In genomic region chr2:78281164-78281563, GRCh38 we compare ENCODE assay signal across 17 cellular contexts.
DNase-seq lines count a peak whose midpoint lies in the region; ATAC-seq and TF ChIP-seq lines count a peak whose summit lies in the region.
"Had no signal": no experiment of that assay in that cellular context is flagged by ENCODE, and none has a peak within 500 bp of the region (broad histone marks: within the 10 kb centered on the region; RNA-seq: fewer than 3 reads in every experiment).

No MANE protein-coding gene starts in this region.

- H3K4me1 ChIP-seq in OCI-LY3 (ENCODE audit: low read length) (peaks cover 11% of the 10 kb centered on the region), right atrium auricular region (no peaks in the 10 kb centered on the region), colonic mucosa (no peaks in the 10 kb centered on the region), HAP-1 (no peaks in the 10 kb centered on the region)
- H3K4me1 ChIP-seq: BLaER1 treated with 17β-estradiol and CSF1 and Interleukin-3, amounts not matched to agents 10 nM and 100 nM had no signal

- no peak overlapping the region for H2AFZ ChIP-seq in OCI-LY3 (ENCODE audit: low read depth, low read length)

- peak overlapping the region; percentile 42; the same call in 1 of the 2 replicates for H3K27ac ChIP-seq in OCI-LY3 (ENCODE audit: low read length)
- no peak overlapping the region for H3K27ac ChIP-seq in right atrium auricular region
- H3K27ac ChIP-seq in colonic mucosa, result no peak overlapping the region
- H3K27ac ChIP-seq: BLaER1 treated with 17β-estradiol and CSF1 and Interleukin-3, amounts not matched to agents 10 nM and 100 nM; HL-60 had no signal

- H4K20me1 ChIP-seq in OCI-LY3 (ENCODE audit: insufficient read depth, low read length), result no peaks in the 10 kb centered on the region
- H4K20me1 ChIP-seq: BLaER1 treated with 17β-estradiol and CSF1 and Interleukin-3, amounts not matched to agents 10 nM and 100 nM had no signal

- H3K9me3 ChIP-seq in OCI-LY3 (ENCODE audit: insufficient read depth, low read length), result no peaks in the 10 kb centered on the region
- H3K9me3 ChIP-seq in right atrium auricular region, result no peaks in the 10 kb centered on the region
- H3K9me3 ChIP-seq in colonic mucosa, result no peaks in the 10 kb centered on the region
- H3K9me3 ChIP-seq in HAP-1, result no peaks in the 10 kb centered on the region

- in situ Hi-C loops in HAP-1 (cut with MboI; ENCODE audit: low sequenced_read_pairs), result no loop called here

- H3K79me2 ChIP-seq in OCI-LY3 (ENCODE audit: low read length), result no peaks in the 10 kb centered on the region

- intact Hi-C loops in colonic mucosa (cut with DNase I), result no loop called here

- H3K27me3 ChIP-seq in OCI-LY3 (ENCODE audit: low read depth, low read length), result no peaks in the 10 kb centered on the region
- H3K27me3 ChIP-seq in right atrium auricular region, result no peaks in the 10 kb centered on the region
- H3K27me3 ChIP-seq in colonic mucosa, result no peaks in the 10 kb centered on the region
- H3K27me3 ChIP-seq in HAP-1 (ENCODE audit: low read depth), result no peaks in the 10 kb centered on the region
- H3K27me3 ChIP-seq: BLaER1 treated with 17β-estradiol and CSF1 and Interleukin-3, amounts not matched to agents 10 nM and 100 nM had no signal

- no peak overlapping the region for H3K4me2 ChIP-seq in OCI-LY3 (ENCODE audit: low read length)
- H3K4me2 ChIP-seq: BLaER1 treated with 17β-estradiol and CSF1 and Interleukin-3, amounts not matched to agents 10 nM and 100 nM had no signal

- H3K36me3 ChIP-seq in OCI-LY3 (replicated peaks; ENCODE audit: low read depth, low read length) (no peaks in the 10 kb centered on the region), right atrium auricular region (no peaks in the 10 kb centered on the region), colonic mucosa (no peaks in the 10 kb centered on the region), HAP-1 (replicated peaks) (no peaks in the 10 kb centered on the region)
- H3K36me3 ChIP-seq: BLaER1 treated with 17β-estradiol and CSF1 and Interleukin-3, amounts not matched to agents 10 nM and 100 nM had no signal

- H3K4me3 ChIP-seq in OCI-LY3 (ENCODE audit: low read length), result no peak overlapping the region
- no peak overlapping the region for H3K4me3 ChIP-seq in right atrium auricular region
- no peak overlapping the region for H3K4me3 ChIP-seq in colonic mucosa
- no peak overlapping the region for H3K4me3 ChIP-seq in HAP-1
- H3K4me3 ChIP-seq: BLaER1 treated with 17β-estradiol and CSF1 and Interleukin-3, amounts not matched to agents 10 nM and 100 nM had no signal

- TF ChIP-seq CTCF in OCI-LY3 (IDR thresholded peaks at IDR 0.05; ENCODE audit: low read depth, low read length), result no peak
- no peak for TF ChIP-seq CTCF in right atrium auricular region (IDR thresholded peaks at IDR 0.05)
- TF ChIP-seq CTCF in colonic mucosa (IDR thresholded peaks at IDR 0.05), result no peak

- DNase-seq in right atrium auricular region (ENCODE audit: low spot score) (no peak), colonic mucosa (no peak), HAP-1 (ENCODE audit: low spot score in 2 of 2) (no peak)
- DNase-seq: AML-193; CD4-positive, CD25-positive, alpha-beta regulatory T cell; DMS53; GF-D8; GOT3; H9; Karpas-422 had no signal

- peak; percentile 46 for ATAC-seq in GM18867 (IDR thresholded peaks at IDR 0.05; ENCODE audit: unreplicated experiment)
- peak; percentile 86 for ATAC-seq in HG02610 (IDR thresholded peaks at IDR 0.05; ENCODE audit: unreplicated experiment)
- ATAC-seq in HG03565 (IDR thresholded peaks at IDR 0.05; ENCODE audit: unreplicated experiment), result peak; percentile 85
- no peak for ATAC-seq in GM21447 (IDR thresholded peaks at IDR 0.05; ENCODE audit: unreplicated experiment)

- H3K9ac ChIP-seq in OCI-LY3 (ENCODE audit: low read length) (no peak overlapping the region), colonic mucosa (ENCODE audit: low read depth in 2 of 2, low read length in 2 of 2) (no peak overlapping the region)
- H3K9ac ChIP-seq: BLaER1 treated with 17β-estradiol and CSF1 and Interleukin-3, amounts not matched to agents 10 nM and 100 nM had no signal
